Comparison of ENCODE assay signal across 14 cellular contexts in the genomic region with DNA sequence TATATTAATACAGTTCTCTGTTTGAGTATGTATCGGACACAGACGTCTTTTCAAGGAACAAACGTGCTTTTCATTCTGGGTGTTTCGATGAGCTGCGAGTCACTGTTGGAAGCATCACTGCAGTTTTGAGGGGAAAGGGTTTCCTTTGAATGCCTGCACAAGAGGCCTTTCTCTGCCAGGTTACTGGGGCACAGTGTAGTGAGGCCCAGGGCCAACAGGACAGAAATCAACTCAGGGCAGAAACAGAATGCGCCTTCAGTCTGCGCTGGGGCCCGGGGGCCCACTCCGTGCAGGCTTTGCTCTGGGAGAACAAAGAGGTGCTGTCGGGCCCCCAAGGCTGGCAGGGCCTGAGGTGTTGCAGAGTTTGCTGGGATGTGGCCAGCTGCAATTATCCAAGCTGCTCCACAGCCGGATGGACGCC. TPM values are rescaled to one million over a fixed set of nuclear protein-coding genes. Genes with fewer than 3 reads are reported as not detected.
DNase-seq lines count a peak whose midpoint lies in the region; ATAC-seq and TF ChIP-seq lines count a peak whose summit lies in the region.
"Had no signal": no experiment of that assay in that cellular context is flagged by ENCODE, and none has a peak within 500 bp of the region (broad histone marks: within the 10 kb centered on the region; RNA-seq: fewer than 3 reads in every experiment).

No MANE protein-coding gene starts in this region.

- no peak for TF ChIP-seq EP300 in sigmoid colon (IDR thresholded peaks at IDR 0.05)

- no peaks in the 10 kb centered on the region for H3K27me3 Mint-ChIP-seq in activated T-helper 17 cell treated with anti-CD3 and anti-CD28 coated beads, Interleukin-2, amount 50 U/mL, for 72 hours
- H3K27me3 Mint-ChIP-seq: effector memory CD8-positive, alpha-beta T cell had no signal

- TF ChIP-seq POLR2A in sigmoid colon (IDR thresholded peaks at IDR 0.05), result no peak

- H3K27me3 ChIP-seq in H7 (ENCODE audit: control insufficient read depth, insufficient read depth, low read length) (no peaks in the 10 kb centered on the region), sigmoid colon (no peaks in the 10 kb centered on the region)
- H3K27me3 ChIP-seq: body of pancreas, gastrocnemius medialis, MG63 had no signal

- H3K36me3 ChIP-seq in H7 (replicated peaks; ENCODE audit: control insufficient read depth, insufficient read depth, low read length) (no peaks in the 10 kb centered on the region), sigmoid colon (no peaks in the 10 kb centered on the region)
- H3K36me3 ChIP-seq: gastrocnemius medialis, MG63, prostate gland had no signal

- intact Hi-C loops in sigmoid colon (cut with DNase I), result loop anchor here (10.0 kb wide), 1 partner anchor 1206 kb away; a partner anchor contains a TSS

- 95% methylated on average over 12 of the region's 12 CpGs for whole genome bisulfite sequencing in sigmoid colon, 2 donors

- H3K4me1 Mint-ChIP-seq in activated T-helper 17 cell treated with anti-CD3 and anti-CD28 coated beads, Interleukin-2, amount 50 U/mL, for 72 hours, result no peaks in the 10 kb centered on the region

- peak; percentile 20 for DNase-seq in H7
- DNase-seq in amygdala (lab: John Stamatoyannopoulos, UW), result peak; percentile 6 to 88 (median 70)
- peak in 49 of 51 donors; percentile 2 to 92 (median 69) for DNase-seq in hypothalamus (lab: John Stamatoyannopoulos, UW)
- DNase-seq in sigmoid colon, result peak; percentile 78
- DNase-seq in NCI-H187 treated with DMSO at 0.1 percent for 48 hours (lab: John Stamatoyannopoulos, UW), result no peak
- no peak for DNase-seq in NCI-H510A treated with DMSO at 0.1 percent for 48 hours (lab: John Stamatoyannopoulos, UW)
- DNase-seq: activated effector memory CD4-positive, alpha-beta T cell treated with anti-CD3 and anti-CD28 coated beads, Interleukin-2, amount 50 U/mL, for 16 hours; body of pancreas; effector memory CD8-positive, alpha-beta T cell; gastrocnemius medialis; MG63 had no signal

- H3K4me3 ChIP-seq in H7 (ENCODE audit: insufficient read depth, low read depth, low read length) (no peak overlapping the region), sigmoid colon (no peak overlapping the region)
- H3K4me3 ChIP-seq: body of pancreas, gastrocnemius medialis, MG63, prostate gland had no signal

- ATAC-seq in activated T-helper 17 cell treated with anti-CD3 and anti-CD28 coated beads, Interleukin-2, amount 50 U/mL, for 72 hours (replicated peaks), result no peak
- ATAC-seq: body of pancreas; effector memory CD8-positive, alpha-beta T cell; gastrocnemius medialis; Right ventricle myocardium inferior had no signal

- TF ChIP-seq CTCF in sigmoid colon (IDR thresholded peaks at IDR 0.05), result no peak

- no peaks in the 10 kb centered on the region for H3K9me3 Mint-ChIP-seq in activated T-helper 17 cell treated with anti-CD3 and anti-CD28 coated beads, Interleukin-2, amount 50 U/mL, for 72 hours
- H3K9me3 Mint-ChIP-seq: effector memory CD8-positive, alpha-beta T cell had no signal

- peaks cover 6% of the 10 kb centered on the region for H3K36me3 Mint-ChIP-seq in activated T-helper 17 cell treated with anti-CD3 and anti-CD28 coated beads, Interleukin-2, amount 50 U/mL, for 72 hours (ENCODE audit: low read depth)

- no peak overlapping the region for H3K27ac ChIP-seq in sigmoid colon
- H3K27ac ChIP-seq: body of pancreas, gastrocnemius medialis, prostate gland had no signal

- H3K4me1 ChIP-seq in sigmoid colon, result peaks cover 0 to 15% (median 12%) of the 10 kb centered on the region in 4 donors
- H3K4me1 ChIP-seq: prostate gland had no signal

- H3K27ac Mint-ChIP-seq in activated T-helper 17 cell treated with anti-CD3 and anti-CD28 coated beads, Interleukin-2, amount 50 U/mL, for 72 hours, result no peak overlapping the region

- H3K4me3 Mint-ChIP-seq in activated T-helper 17 cell treated with anti-CD3 and anti-CD28 coated beads, Interleukin-2, amount 50 U/mL, for 72 hours, result no peak overlapping the region

- H3K9me3 ChIP-seq in sigmoid colon, result no peaks in the 10 kb centered on the region
- H3K9me3 ChIP-seq: body of pancreas, gastrocnemius medialis, MG63, prostate gland had no signal

RNA-seq across cellular contexts. Expression of a gene that starts 2.3 kb away (rescaled TPM):
- total RNA-seq in H7 (2014; rRNA removed; shearing (Covaris generic)), result 63.1 and 113 TPM in 2 replicates
- 10 to 100 TPM in 1 of 4 donors, 1 to 10 TPM in 3; 3.2 to 16.1 (median 6.6) TPM for total RNA-seq in sigmoid colon
- 10 to 100 TPM in 1 of 3 donors, 1 to 10 TPM in 2; 2.1 to 13.3 (median 5.4) TPM for polyA plus RNA-seq in sigmoid colon
- total RNA-seq in activated T-helper 17 cell treated with anti-CD3 and anti-CD28 coated beads, Interleukin-2, amount 50 U/mL, for 72 hours, result 10 to 100 TPM; 19.3 to 22.6 TPM

Comparison
In these comparisons a context has a peak if more than half of its experiments do, and no peak if none do; other contexts are left out.
1. DNase-seq: peak in H7 (single experiment), amygdala (56 of 56), hypothalamus (49 of 51) and sigmoid colon (single experiment); none in NCI-H187 treated with DMSO at 0.1 percent for 48 hours (single experiment) and NCI-H510A treated with DMSO at 0.1 percent for 48 hours (single experiment).